In the genomic region with DNA sequence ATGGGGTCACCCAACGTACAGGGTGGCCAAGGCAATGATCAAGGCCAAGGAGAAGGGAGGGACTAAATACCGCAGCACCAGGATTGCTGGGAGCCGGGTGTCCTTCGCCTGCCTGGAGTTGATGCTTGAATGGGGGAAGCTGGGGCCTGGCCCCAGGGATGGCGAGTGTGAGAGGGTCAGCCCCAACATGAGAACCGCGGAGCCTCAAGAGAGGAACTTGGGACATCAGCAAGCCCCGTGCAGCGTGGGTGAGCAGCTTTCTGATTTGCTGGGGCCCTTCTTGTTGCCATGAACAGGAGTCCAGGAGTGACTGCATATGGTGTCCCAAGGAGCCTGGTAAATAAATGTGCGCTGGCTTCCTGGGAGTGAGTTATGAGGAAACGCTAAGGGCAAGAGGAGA, we compare ENCODE assay signal across 16 cellular contexts.
DNase-seq lines count a peak whose midpoint lies in the region; ATAC-seq and TF ChIP-seq lines count a peak whose summit lies in the region.
"Had no signal": no experiment of that assay in that cellular context is flagged by ENCODE, and none has a peak within 500 bp of the region (broad histone marks: within the 10 kb centered on the region; RNA-seq: fewer than 3 reads in every experiment).

No MANE protein-coding gene starts in this region.

- intact Hi-C loops in IMR-90 (cut with micrococcal nuclease) (loop anchor here (5.0 kb wide), 1 partner anchor 1412 kb away; no protein-coding TSS in a partner anchor), colonic mucosa (cut with DNase I) (loop anchor here (10.0 kb wide), 1 partner anchor 509 kb away; no protein-coding TSS in a partner anchor)

- DNase-seq in IMR-90 (no peak), islet precursor cell (peak; percentile 36), trophoblast cell (no peak), colonic mucosa (no peak)
- DNase-seq in activated effector memory CD4-positive, alpha-beta T cell treated with anti-CD3 and anti-CD28 coated beads, Interleukin-2, amount 50 U/mL, for 16 hours, result no peak
- DNase-seq: AML-193; Caco-2; Calu3; CD4-positive, alpha-beta T cell; CD8-positive, alpha-beta T cell; DMS79 treated with DMSO at 0.1 percent for 48 hours; GF-D8 had no signal

- no peak overlapping the region for H3K4me2 ChIP-seq in IMR-90 (ENCODE audit: low read depth, low read length)
- H3K4me2 ChIP-seq in trophoblast cell (ENCODE audit: low read length), result no peak overlapping the region
- H3K4me2 ChIP-seq: A549; BLaER1 treated with 17β-estradiol and CSF1 and Interleukin-3, amounts not matched to agents 10 nM and 100 nM had no signal

- no peak overlapping the region for H3K14ac ChIP-seq in IMR-90 (replicated peaks; ENCODE audit: low read depth, low read length)
- no peak overlapping the region for H3K14ac ChIP-seq in trophoblast cell (ENCODE audit: low read length)

- H3K27ac ChIP-seq in IMR-90 (ENCODE audit: insufficient read depth, low read length) (no peak overlapping the region), trophoblast cell (ENCODE audit: low read depth, low read length) (no peak overlapping the region), colonic mucosa (no peak overlapping the region)
- H3K27ac ChIP-seq: 22Rv1; BLaER1 treated with 17β-estradiol and CSF1 and Interleukin-3, amounts not matched to agents 10 nM and 100 nM; C4-2B had no signal

- peaks cover 8% of the 10 kb centered on the region for H3K9me1 ChIP-seq in IMR-90 (ENCODE audit: insufficient read depth, low read length)

- H4K20me1 ChIP-seq in IMR-90 (ENCODE audit: insufficient read depth, low read length), result no peaks in the 10 kb centered on the region

- no peak overlapping the region for H2AK9ac ChIP-seq in IMR-90 (replicated peaks; ENCODE audit: low read depth, low read length, poor library complexity)

- H2AFZ ChIP-seq in IMR-90 (replicated peaks; ENCODE audit: low read length, poor library complexity), result no peak overlapping the region
- H2AFZ ChIP-seq in trophoblast cell (ENCODE audit: insufficient read depth, low read length, poor library complexity), result no peak overlapping the region

- H3K27me3 ChIP-seq in IMR-90 (ENCODE audit: control insufficient read depth, insufficient read depth, low read length) (no peaks in the 10 kb centered on the region), trophoblast cell (ENCODE audit: insufficient read depth, low read length) (no peaks in the 10 kb centered on the region), colonic mucosa (no peaks in the 10 kb centered on the region)

- H2BK5ac ChIP-seq in IMR-90 (ENCODE audit: low read depth, low read length, poor library complexity, severe bottlenecking) (no peak overlapping the region), trophoblast cell (ENCODE audit: low read depth, low read length, poor library complexity) (no peak overlapping the region)

- no peak overlapping the region for H3K18ac ChIP-seq in IMR-90 (ENCODE audit: low read depth, low read length)
- H3K18ac ChIP-seq in trophoblast cell (ENCODE audit: low read length), result no peak overlapping the region

- H2BK15ac ChIP-seq in IMR-90 (ENCODE audit: low read depth, low read length), result no peak overlapping the region

- POLR2A ChIA-PET in IMR-90 (lab: Charles Lee; ENCODE audit: unreplicated experiment), result no interaction called here

- H3K4me3 ChIP-seq in IMR-90 (ENCODE audit: insufficient read depth, low read depth, low read length) (no peak overlapping the region), trophoblast cell (ENCODE audit: low read depth, low read length) (no peak overlapping the region), colonic mucosa (no peak overlapping the region)
- H3K4me3 ChIP-seq: A549; BLaER1 treated with 17β-estradiol and CSF1 and Interleukin-3, amounts not matched to agents 10 nM and 100 nM had no signal

- H4K12ac ChIP-seq in trophoblast cell (ENCODE audit: low read depth, low read length), result no peak overlapping the region

- dilution Hi-C loops in IMR-90 (cut with HindIII; ENCODE audit: low sequenced_read_pairs, unreplicated experiment), result no loop called here

- H4K5ac ChIP-seq in IMR-90 (ENCODE audit: low read depth, low read length), result no peak overlapping the region

- no peak overlapping the region for H3K23ac ChIP-seq in IMR-90 (ENCODE audit: low read depth, low read length)
- no peak overlapping the region for H3K23ac ChIP-seq in trophoblast cell (ENCODE audit: low read length)

- TF ChIP-seq CTCF in IMR-90 (conservative IDR thresholded peaks at IDR 0.05; ENCODE audit: low read depth, low read length) (no peak), colonic mucosa (IDR thresholded peaks at IDR 0.05) (no peak)

- H3K4ac ChIP-seq in IMR-90 (ENCODE audit: low read depth, low read length) (0 out of 2 replicates have a peak overlapping the region, but pooled peaks have one; percentile 18), trophoblast cell (ENCODE audit: low read depth, low read length) (no peak overlapping the region)

- H4K91ac ChIP-seq in IMR-90 (ENCODE audit: insufficient read depth, low read depth, low read length) (0 out of 2 replicates have a peak overlapping the region, but pooled peaks have one; percentile 4), trophoblast cell (ENCODE audit: low read depth, low read length) (peak overlapping the region; percentile 25)

- H3K9me3 ChIP-seq in IMR-90 (ENCODE audit: control insufficient read depth, insufficient read depth, low read length), result no peaks in the 10 kb centered on the region
- H3K9me3 ChIP-seq in trophoblast cell (ENCODE audit: insufficient read depth, low read depth, low read length), result no peaks in the 10 kb centered on the region
- no peaks in the 10 kb centered on the region for H3K9me3 ChIP-seq in colonic mucosa
- H3K9me3 ChIP-seq: A549; BLaER1 treated with 17β-estradiol and CSF1 and Interleukin-3, amounts not matched to agents 10 nM and 100 nM had no signal

- H3K56ac ChIP-seq in IMR-90 (ENCODE audit: extremely low read depth, insufficient read depth, low read length), result no peak overlapping the region

- H3K4me1 ChIP-seq in IMR-90 (ENCODE audit: control insufficient read depth, insufficient read depth, low read length), result peaks cover 4% of the 10 kb centered on the region
- H3K4me1 ChIP-seq in trophoblast cell (ENCODE audit: control insufficient read depth in 1 of 2, insufficient read depth in 2 of 2, low read length in 2 of 2), result no peaks in the 10 kb centered on the region
- H3K4me1 ChIP-seq in colonic mucosa, result no peaks in the 10 kb centered on the region

- WGBS in IMR-90 (ENCODE audit: extremely low coverage in 2 of 2, insufficient read length in 1 of 2), 2 experiments, result 98% methylated on average over 7 of the region's 11 CpGs; no CpG with 5 or more reads in 1 of the 2 experiments
- WGBS in trophoblast cell (ENCODE audit: extremely low coverage, insufficient coverage, insufficient read length), result no CpG with 5 or more reads among the region's 11 CpGs

- in situ Hi-C loops in IMR-90 (cut with MboI; ENCODE audit: low sequenced_read_pairs), result loop anchor here (10.0 kb wide), 1 partner anchor 1519 kb away; no protein-coding TSS in a partner anchor

- H4K8ac ChIP-seq in IMR-90 (ENCODE audit: low read depth in 2 of 2, low read length in 2 of 2) (no peak overlapping the region), trophoblast cell (ENCODE audit: low read depth, low read length) (no peak overlapping the region)

- H2AK5ac ChIP-seq in IMR-90 (ENCODE audit: low read depth, low read length) (peak overlapping the region; percentile 40; the same call in 1 of the 2 replicates), trophoblast cell (ENCODE audit: low read length) (no peak overlapping the region)

- H3K79me2 ChIP-seq in trophoblast cell (ENCODE audit: control insufficient read depth, insufficient read depth, low read length, poor library complexity), result no peaks in the 10 kb centered on the region

- H2BK12ac ChIP-seq in trophoblast cell (ENCODE audit: low read length), result peak overlapping the region; percentile 19

- H3K9ac ChIP-seq in IMR-90 (ENCODE audit: low read depth, low read length), result no peak overlapping the region
- H3K9ac ChIP-seq in trophoblast cell (ENCODE audit: low read length), result no peak overlapping the region
- no peak overlapping the region for H3K9ac ChIP-seq in colonic mucosa (ENCODE audit: low read depth in 2 of 2, low read length in 2 of 2)
- H3K9ac ChIP-seq: BLaER1 treated with 17β-estradiol and CSF1 and Interleukin-3, amounts not matched to agents 10 nM and 100 nM had no signal

- TF ChIP-seq POLR2A in IMR-90 (IDR thresholded peaks at IDR 0.05; ENCODE audit: low read depth, low read length), result no peak

- H3K79me1 ChIP-seq in IMR-90 (ENCODE audit: low read depth in 1 of 2, low read length in 2 of 2), result peaks cover 0 to 5% of the 10 kb centered on the region in 2 experiments; a peak in 1 of 4 replicates
- H3K79me1 ChIP-seq in trophoblast cell (ENCODE audit: low read length), result no peaks in the 10 kb centered on the region

- H2BK120ac ChIP-seq in IMR-90 (ENCODE audit: low read depth, low read length) (no peak overlapping the region), trophoblast cell (ENCODE audit: insufficient read depth, low read length, poor library complexity) (no peak overlapping the region)

- H3K36me3 ChIP-seq in IMR-90 (ENCODE audit: control insufficient read depth, insufficient read depth, low read length), result no peaks in the 10 kb centered on the region
- no peaks in the 10 kb centered on the region for H3K36me3 ChIP-seq in trophoblast cell (ENCODE audit: control insufficient read depth in 1 of 2, insufficient read depth in 2 of 2, low read length in 2 of 2)
- H3K36me3 ChIP-seq in colonic mucosa, result no peaks in the 10 kb centered on the region
- H3K36me3 ChIP-seq: BLaER1 treated with 17β-estradiol and CSF1 and Interleukin-3, amounts not matched to agents 10 nM and 100 nM had no signal

- peak overlapping the region; percentile 14; the same call in 1 of the 2 replicates for H2BK20ac ChIP-seq in IMR-90 (ENCODE audit: low read depth, low read length)

- BruUV-seq in IMR-90 (replicated peaks; lab: Mats Ljungman, UMichigan), result no TSS peak

- ATAC-seq in IMR-90 (ENCODE audit: low read depth), result no peak
- ATAC-seq: A549; CD8-positive, alpha-beta T cell had no signal

- CTCF ChIA-PET in IMR-90 (lab: Yijun Ruan, JAX), result interaction anchor here (0.6 kb wide), 1 partner anchor 517 kb away, joined by 4 read pairs; no protein-coding TSS in a partner anchor

- TF ChIP-seq RAD21 in IMR-90 (IDR thresholded peaks at IDR 0.05; ENCODE audit: low read length), result no peak

TF ChIP-seq in IMR-90, 13 proteins besides CTCF, POLR2A, EP300 and RAD21:
- TF ChIP-seq CHD1 (IDR thresholded peaks at IDR 0.05; ENCODE audit: low read depth, low read length) (no peak), MAZ (IDR thresholded peaks at IDR 0.05; ENCODE audit: borderline replicate concordance, low read depth, low read length) (no peak), NFE2L2 (IDR thresholded peaks at IDR 0.05; ENCODE audit: low read depth, low read length) (no peak), RFX5 (IDR thresholded peaks at IDR 0.05; ENCODE audit: low read depth, low read length) (no peak)
